13 cellular contexts compared by ENCODE assay signal in the genomic region with DNA sequence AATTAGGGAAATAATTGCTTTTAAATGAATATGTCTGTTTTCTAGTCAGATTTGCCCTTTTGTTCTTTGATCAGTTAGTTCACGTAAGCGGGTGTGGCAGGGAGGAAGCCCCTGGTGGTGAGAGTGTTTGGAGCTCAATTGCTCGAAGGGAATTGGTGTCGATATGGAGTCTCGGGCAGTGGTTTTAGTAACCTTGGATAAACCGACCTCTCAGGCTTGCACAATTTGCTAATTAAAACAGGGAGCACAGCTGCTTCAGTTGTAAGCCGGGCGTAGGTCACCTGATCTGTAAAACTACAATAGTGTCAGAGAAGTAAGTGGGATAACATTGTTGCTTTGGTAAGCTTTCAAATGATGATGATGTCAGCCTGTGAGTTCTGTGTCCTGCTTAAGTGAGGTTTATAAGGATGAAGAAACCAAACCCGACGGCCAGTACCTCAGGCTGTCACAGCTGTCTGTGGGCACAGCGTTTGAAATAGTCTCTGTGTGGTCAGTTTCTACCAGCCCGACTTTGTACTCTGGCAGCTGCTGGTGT. TPM values are rescaled to one million over a fixed set of nuclear protein-coding genes. Genes with fewer than 3 reads are reported as not detected.
DNase-seq lines count a peak whose midpoint lies in the region; ATAC-seq and TF ChIP-seq lines count a peak whose summit lies in the region.
"Had no signal": no experiment of that assay in that cellular context is flagged by ENCODE, and none has a peak within 500 bp of the region (broad histone marks: within the 10 kb centered on the region; RNA-seq: fewer than 3 reads in every experiment).

No MANE protein-coding gene starts in this region.

- H3K36me3 ChIP-seq in neural progenitor cell, result no peaks in the 10 kb centered on the region
- H3K36me3 ChIP-seq: pancreas had no signal

- H3K4me1 Mint-ChIP-seq in neural progenitor cell, result peaks cover 25% of the 10 kb centered on the region
- H3K4me1 Mint-ChIP-seq in activated CD8-positive, alpha-beta T cell treated with anti-CD3 and anti-CD28 coated beads, Interleukin-2, amount 10 ng/mL, durations not matched to agents 7 days and 5 days (ENCODE audit: low read depth), result peaks cover 2% of the 10 kb centered on the region
- H3K4me1 Mint-ChIP-seq: activated naive CD4-positive, alpha-beta T cell treated with anti-CD3 and anti-CD28 coated beads, Interleukin-2, amount 50 U/mL, for 24 hours had no signal

- no peak overlapping the region for H2AFZ ChIP-seq in neural progenitor cell (replicated peaks)

- H3F3A ChIP-seq in neural progenitor cell (ENCODE audit: low read depth), result no peaks in the 10 kb centered on the region

- H3K4me2 ChIP-seq in neural progenitor cell, result no peak overlapping the region

- no peaks in the 10 kb centered on the region for H3K27me3 ChIP-seq in neural progenitor cell
- H3K27me3 ChIP-seq: pancreas had no signal

- H3K9me3 Mint-ChIP-seq in neural progenitor cell, result no peaks in the 10 kb centered on the region
- H3K9me3 Mint-ChIP-seq in activated CD8-positive, alpha-beta T cell treated with anti-CD3 and anti-CD28 coated beads, Interleukin-2, amount 10 ng/mL, durations not matched to agents 7 days and 5 days (ENCODE audit: insufficient read depth), result no peaks in the 10 kb centered on the region
- H3K9me3 Mint-ChIP-seq: activated naive CD4-positive, alpha-beta T cell treated with anti-CD3 and anti-CD28 coated beads, Interleukin-2, amount 50 U/mL, for 24 hours; stimulated activated naive CD8-positive, alpha-beta T cell treated with anti-CD3 and anti-CD28 coated beads, Interleukin-15, Interleukin-2, amounts not matched to agents 100 ng/mL and 50 ng/mL, for 24 hours had no signal

- DNase-seq in COR-L47 (lab: John Stamatoyannopoulos, UW), result peak; percentile 75
- peak; percentile 58 for DNase-seq in NCI-H2171 treated with DMSO at 0.1 percent for 48 hours (lab: John Stamatoyannopoulos, UW)
- no peak for DNase-seq in epithelial cell of prostate (ENCODE audit: low read depth, low spot score)
- DNase-seq in neural progenitor cell (ENCODE audit: low spot score), result peak; percentile 37
- DNase-seq in stimulated activated CD4-positive, alpha-beta T cell treated with anti-CD3 and anti-CD28 coated beads, Interleukin-4, amount 100 ng/mL, for 1 hour, result no peak
- no peak for DNase-seq in NCI-H1436 treated with DMSO at 0.1 percent for 48 hours (lab: John Stamatoyannopoulos, UW)
- no peak for DNase-seq in activated CD8-positive, alpha-beta T cell treated with anti-CD3 and anti-CD28 coated beads, Interleukin-2, amount 10 ng/mL, durations not matched to agents 7 days and 5 days
- DNase-seq in stimulated activated CD4-positive, alpha-beta T cell treated with anti-CD3 and anti-CD28 coated beads, Interleukin-4, amount 100 ng/mL, for 24 hours, result no peak
- DNase-seq: DMS153, NCI-H187 treated with DMSO at 0.1 percent for 48 hours had no signal

- peak; percentile 47 for TF ChIP-seq CTCF in neural progenitor cell (IDR thresholded peaks at IDR 0.05)

- POLR2A ChIA-PET in activated CD8-positive, alpha-beta T cell treated with anti-CD3 and anti-CD28 coated beads, Interleukin-2, amount 10 ng/mL, durations not matched to agents 7 days and 5 days (lab: Charles Lee), result no interaction called here

- ATAC-seq in activated CD8-positive, alpha-beta T cell treated with anti-CD3 and anti-CD28 coated beads, Interleukin-2, amount 10 ng/mL, durations not matched to agents 7 days and 5 days, result no peak

- CTCF ChIA-PET in activated CD8-positive, alpha-beta T cell treated with anti-CD3 and anti-CD28 coated beads, Interleukin-2, amount 10 ng/mL, durations not matched to agents 7 days and 5 days (lab: Charles Lee), result interaction anchor here (0.9 to 1.3 kb wide), 2 partner anchors 55 to 75 kb away, joined by 3 read pairs; no protein-coding TSS in a partner anchor

- H3K27ac Mint-ChIP-seq in neural progenitor cell, result peak overlapping the region; percentile 24
- no peak overlapping the region for H3K27ac Mint-ChIP-seq in activated CD8-positive, alpha-beta T cell treated with anti-CD3 and anti-CD28 coated beads, Interleukin-2, amount 10 ng/mL, durations not matched to agents 7 days and 5 days
- H3K27ac Mint-ChIP-seq: activated naive CD4-positive, alpha-beta T cell treated with anti-CD3 and anti-CD28 coated beads, Interleukin-2, amount 50 U/mL, for 24 hours; stimulated activated naive CD8-positive, alpha-beta T cell treated with anti-CD3 and anti-CD28 coated beads, Interleukin-15, Interleukin-2, amounts not matched to agents 100 ng/mL and 50 ng/mL, for 24 hours had no signal

- H3K4me3 ChIP-seq in neural progenitor cell, result no peak overlapping the region
- H3K4me3 ChIP-seq: pancreas had no signal

- H3K27me3 Mint-ChIP-seq in neural progenitor cell (ENCODE audit: insufficient read depth, low read depth), result no peaks in the 10 kb centered on the region
- no peaks in the 10 kb centered on the region for H3K27me3 Mint-ChIP-seq in activated CD8-positive, alpha-beta T cell treated with anti-CD3 and anti-CD28 coated beads, Interleukin-2, amount 10 ng/mL, durations not matched to agents 7 days and 5 days (ENCODE audit: low read depth)
- H3K27me3 Mint-ChIP-seq: activated naive CD4-positive, alpha-beta T cell treated with anti-CD3 and anti-CD28 coated beads, Interleukin-2, amount 50 U/mL, for 24 hours; stimulated activated naive CD8-positive, alpha-beta T cell treated with anti-CD3 and anti-CD28 coated beads, Interleukin-15, Interleukin-2, amounts not matched to agents 100 ng/mL and 50 ng/mL, for 24 hours had no signal

- H3K36me3 Mint-ChIP-seq in neural progenitor cell, result peaks cover 8% of the 10 kb centered on the region
- H3K36me3 Mint-ChIP-seq in activated CD8-positive, alpha-beta T cell treated with anti-CD3 and anti-CD28 coated beads, Interleukin-2, amount 10 ng/mL, durations not matched to agents 7 days and 5 days (ENCODE audit: low read depth), result peaks cover 2% of the 10 kb centered on the region
- H3K36me3 Mint-ChIP-seq: activated naive CD4-positive, alpha-beta T cell treated with anti-CD3 and anti-CD28 coated beads, Interleukin-2, amount 50 U/mL, for 24 hours had no signal

- peaks cover 19% of the 10 kb centered on the region for H4K20me1 ChIP-seq in neural progenitor cell (ENCODE audit: low read depth)

- no peak overlapping the region for H3K4me3 Mint-ChIP-seq in neural progenitor cell
- no peak overlapping the region for H3K4me3 Mint-ChIP-seq in activated CD8-positive, alpha-beta T cell treated with anti-CD3 and anti-CD28 coated beads, Interleukin-2, amount 10 ng/mL, durations not matched to agents 7 days and 5 days
- H3K4me3 Mint-ChIP-seq: activated naive CD4-positive, alpha-beta T cell treated with anti-CD3 and anti-CD28 coated beads, Interleukin-2, amount 50 U/mL, for 24 hours; stimulated activated naive CD8-positive, alpha-beta T cell treated with anti-CD3 and anti-CD28 coated beads, Interleukin-15, Interleukin-2, amounts not matched to agents 100 ng/mL and 50 ng/mL, for 24 hours had no signal

- peaks cover 27% of the 10 kb centered on the region for H3K4me1 ChIP-seq in neural progenitor cell

- no peaks in the 10 kb centered on the region for H3K9me3 ChIP-seq in neural progenitor cell (ENCODE audit: low read depth)
- H3K9me3 ChIP-seq: pancreas had no signal

- H3K27ac ChIP-seq in epithelial cell of prostate, result peak overlapping the region; percentile 98
- H3K27ac ChIP-seq in neural progenitor cell, result peak overlapping the region; percentile 31

- no peak overlapping the region for H3K9ac ChIP-seq in neural progenitor cell

- no peaks in the 10 kb centered on the region for H3K79me2 ChIP-seq in neural progenitor cell (ENCODE audit: low read depth)

RNA-seq across cellular contexts. Expression of gene ZNF750, which starts 2.9 kb away (rescaled TPM):
- not detected in 2 replicates for total RNA-seq in neural progenitor cell (ENCODE audit: low replicate concordance)
- not detected for total RNA-seq in activated CD8-positive, alpha-beta T cell treated with anti-CD3 and anti-CD28 coated beads, Interleukin-2, amount 10 ng/mL, durations not matched to agents 7 days and 5 days
- total RNA-seq: pancreas had no signal

Comparison
In these comparisons a context has a peak if more than half of its experiments do, and no peak if none do; other contexts are left out.
1. DNase-seq: peak in COR-L47 (single experiment), NCI-H2171 treated with DMSO at 0.1 percent for 48 hours (single experiment) and neural progenitor cell (single experiment); none in epithelial cell of prostate (single experiment), stimulated activated CD4-positive, alpha-beta T cell treated with anti-CD3 and anti-CD28 coated beads, Interleukin-4, amount 100 ng/mL, for 1 hour (single experiment), NCI-H1436 treated with DMSO at 0.1 percent for 48 hours (single experiment), activated CD8-positive, alpha-beta T cell treated with anti-CD3 and anti-CD28 coated beads, Interleukin-2, amount 10 ng/mL, durations not matched to agents 7 days and 5 days (single experiment) and stimulated activated CD4-positive, alpha-beta T cell treated with anti-CD3 and anti-CD28 coated beads, Interleukin-4, amount 100 ng/mL, for 24 hours (single experiment).